In genomic region chr19:1237027-1237659, GRCh38 we compare ENCODE assay signal across 7 cellular contexts. TPM values are rescaled to one million over a fixed set of nuclear protein-coding genes. Genes with fewer than 3 reads are reported as not detected.
DNase-seq lines count a peak whose midpoint lies in the region; ATAC-seq and TF ChIP-seq lines count a peak whose summit lies in the region.
"Had no signal": no experiment of that assay in that cellular context is flagged by ENCODE, and none has a peak within 500 bp of the region (broad histone marks: within the 10 kb centered on the region; RNA-seq: fewer than 3 reads in every experiment).

No MANE protein-coding gene starts in this region.

- peaks cover 32 to 54% (median 45%) of the 10 kb centered on the region in 4 donors for H3K4me1 ChIP-seq in transverse colon

- no peaks in the 10 kb centered on the region for H3K36me3 ChIP-seq in transverse colon
- H3K36me3 ChIP-seq: thyroid gland had no signal

- TF ChIP-seq EP300 in transverse colon (IDR thresholded peaks at IDR 0.05; ENCODE audit: low read depth): no peak

- intact Hi-C loops in activated CD8-positive, alpha-beta T cell treated with anti-CD3 and anti-CD28 coated beads for 36 hours (cut with micrococcal nuclease): no loop called here
- intact Hi-C loops in left cardiac atrium (cut with DNase I) (no loop called here), transverse colon (cut with DNase I; ENCODE audit: low total_unique reads) (no loop called here)

- no peak for ATAC-seq in activated CD8-positive, alpha-beta T cell treated with anti-CD3 and anti-CD28 coated beads for 36 hours
- ATAC-seq in activated CD8-positive, alpha-beta T cell treated with anti-CD3 and anti-CD28 coated beads, Interleukin-2, amount 10 ng/mL, durations not matched to agents 7 days and 5 days: no peak
- ATAC-seq in left cardiac atrium (no peak), GM21447 (IDR thresholded peaks at IDR 0.05; ENCODE audit: unreplicated experiment) (no peak)

- no peak for DNase-seq in activated CD8-positive, alpha-beta T cell treated with anti-CD3 and anti-CD28 coated beads for 36 hours
- no peak for DNase-seq in activated CD8-positive, alpha-beta T cell treated with anti-CD3 and anti-CD28 coated beads, Interleukin-2, amount 10 ng/mL, durations not matched to agents 7 days and 5 days
- peak; percentile 62 for DNase-seq in left cardiac atrium
- DNase-seq in transverse colon: no peak
- no peak for DNase-seq in GM19238 (ENCODE audit: insufficient read length, low spot score)

- POLR2A ChIA-PET in activated CD8-positive, alpha-beta T cell treated with anti-CD3 and anti-CD28 coated beads for 36 hours (lab: Charles Lee): interaction anchor here (1.3 to 1.5 kb wide), 3 partner anchors 16 to 157 kb away, joined by 3 to 4 read pairs (median 3); partner anchors contain the start of gene CIRBP
- POLR2A ChIA-PET in activated CD8-positive, alpha-beta T cell treated with anti-CD3 and anti-CD28 coated beads, Interleukin-2, amount 10 ng/mL, durations not matched to agents 7 days and 5 days (lab: Charles Lee): no interaction called here

- peaks cover 46% of the 10 kb centered on the region for H3K27me3 ChIP-seq in transverse colon
- H3K27me3 ChIP-seq: thyroid gland had no signal

- TF ChIP-seq POLR2A in transverse colon (IDR thresholded peaks at IDR 0.05): no peak

- peak overlapping the region; percentile 29 to 56 (median 37) for H3K4me3 ChIP-seq in transverse colon

- no peaks in the 10 kb centered on the region for H3K9me3 Mint-ChIP-seq in activated CD8-positive, alpha-beta T cell treated with anti-CD3 and anti-CD28 coated beads for 36 hours
- no peaks in the 10 kb centered on the region for H3K9me3 Mint-ChIP-seq in activated CD8-positive, alpha-beta T cell treated with anti-CD3 and anti-CD28 coated beads, Interleukin-2, amount 10 ng/mL, durations not matched to agents 7 days and 5 days (ENCODE audit: insufficient read depth)

- H3K4me1 Mint-ChIP-seq in activated CD8-positive, alpha-beta T cell treated with anti-CD3 and anti-CD28 coated beads for 36 hours (ENCODE audit: low read depth): peaks cover 18% of the 10 kb centered on the region
- H3K4me1 Mint-ChIP-seq in activated CD8-positive, alpha-beta T cell treated with anti-CD3 and anti-CD28 coated beads, Interleukin-2, amount 10 ng/mL, durations not matched to agents 7 days and 5 days (ENCODE audit: low read depth): peaks cover 18% of the 10 kb centered on the region

- H3K9me3 ChIP-seq in transverse colon: no peaks in the 10 kb centered on the region
- H3K9me3 ChIP-seq: thyroid gland had no signal

- peaks cover 8% of the 10 kb centered on the region for H3K27me3 Mint-ChIP-seq in activated CD8-positive, alpha-beta T cell treated with anti-CD3 and anti-CD28 coated beads for 36 hours
- H3K27me3 Mint-ChIP-seq in activated CD8-positive, alpha-beta T cell treated with anti-CD3 and anti-CD28 coated beads, Interleukin-2, amount 10 ng/mL, durations not matched to agents 7 days and 5 days (ENCODE audit: low read depth): peaks cover 17% of the 10 kb centered on the region

- 1% methylated on average over 44 of the region's 60 CpGs; no CpG with 5 or more reads in 1 of the 2 donors for WGBS in transverse colon (ENCODE audit: low coverage in 1 of 2), 2 donors

- CTCF ChIA-PET in activated CD8-positive, alpha-beta T cell treated with anti-CD3 and anti-CD28 coated beads for 36 hours (lab: Charles Lee): no interaction called here
- CTCF ChIA-PET in activated CD8-positive, alpha-beta T cell treated with anti-CD3 and anti-CD28 coated beads, Interleukin-2, amount 10 ng/mL, durations not matched to agents 7 days and 5 days (lab: Charles Lee): interaction anchor here (1.2 kb wide), 1 partner anchor 124 kb away, joined by 4 read pairs; no protein-coding TSS in a partner anchor

- peak overlapping the region; percentile 47 for H3K4me3 Mint-ChIP-seq in activated CD8-positive, alpha-beta T cell treated with anti-CD3 and anti-CD28 coated beads for 36 hours
- H3K4me3 Mint-ChIP-seq in activated CD8-positive, alpha-beta T cell treated with anti-CD3 and anti-CD28 coated beads, Interleukin-2, amount 10 ng/mL, durations not matched to agents 7 days and 5 days: no peak overlapping the region

- H3K36me3 Mint-ChIP-seq in activated CD8-positive, alpha-beta T cell treated with anti-CD3 and anti-CD28 coated beads for 36 hours (ENCODE audit: low read depth): peaks cover 2% of the 10 kb centered on the region
- H3K36me3 Mint-ChIP-seq in activated CD8-positive, alpha-beta T cell treated with anti-CD3 and anti-CD28 coated beads, Interleukin-2, amount 10 ng/mL, durations not matched to agents 7 days and 5 days (ENCODE audit: low read depth): no peaks in the 10 kb centered on the region

- no peak for TF ChIP-seq CTCF in activated CD8-positive, alpha-beta T cell treated with anti-CD3 and anti-CD28 coated beads for 36 hours (IDR thresholded peaks at IDR 0.05)
- no peak for TF ChIP-seq CTCF in transverse colon (IDR thresholded peaks at IDR 0.05)

- no peak overlapping the region for H3K27ac Mint-ChIP-seq in activated CD8-positive, alpha-beta T cell treated with anti-CD3 and anti-CD28 coated beads for 36 hours
- no peak overlapping the region for H3K27ac Mint-ChIP-seq in activated CD8-positive, alpha-beta T cell treated with anti-CD3 and anti-CD28 coated beads, Interleukin-2, amount 10 ng/mL, durations not matched to agents 7 days and 5 days

- in situ Hi-C loops in transverse colon (cut with MboI; ENCODE audit: low pct_ligation_motif_present in 1 of 4, low pct_unique_long_range_greater_than_20kb in 1 of 4, low sequenced_read_pairs in 3 of 4): no loop called here

- peak overlapping the region in 1 of 4 donors; percentile 36 for H3K27ac ChIP-seq in transverse colon
- H3K27ac ChIP-seq: thyroid gland had no signal

RNA-seq across cellular contexts. Expression of gene CBARP, which starts 0.7 kb away (rescaled TPM):
- total RNA-seq in activated CD8-positive, alpha-beta T cell treated with anti-CD3 and anti-CD28 coated beads for 36 hours: under 1 TPM; 0.49 to 0.86 TPM
- under 1 TPM in 1 of 2 experiments, not detected in 1; 0.10 TPM for total RNA-seq in activated CD8-positive, alpha-beta T cell treated with anti-CD3 and anti-CD28 coated beads, Interleukin-2, amount 10 ng/mL, durations not matched to agents 7 days and 5 days
- total RNA-seq in left cardiac atrium (1 to 10 TPM; 1.6 to 3.8 TPM), transverse colon (1 to 10 TPM in 1 of 4 donors, under 1 TPM in 2, not detected in 1; 0.32 to 5.2 (median 0.68) TPM)

RNA-seq across cellular contexts. Expression of gene ATP5F1D, which starts 4.4 kb away (rescaled TPM):
- total RNA-seq in activated CD8-positive, alpha-beta T cell treated with anti-CD3 and anti-CD28 coated beads for 36 hours: 100 to 1,000 TPM; 186 to 199 TPM
- 100 to 1,000 TPM; 209 to 222 TPM for total RNA-seq in activated CD8-positive, alpha-beta T cell treated with anti-CD3 and anti-CD28 coated beads, Interleukin-2, amount 10 ng/mL, durations not matched to agents 7 days and 5 days
- 100 to 1,000 TPM; 540 to 639 TPM for total RNA-seq in left cardiac atrium
- total RNA-seq in transverse colon: 100 to 1,000 TPM; 157 to 650 (median 240) TPM

RNA-seq across cellular contexts. Expression of gene MIDN, which starts 11.2 kb away (rescaled TPM):
- total RNA-seq in activated CD8-positive, alpha-beta T cell treated with anti-CD3 and anti-CD28 coated beads for 36 hours: 10 to 100 TPM; 41.1 to 43.9 TPM
- 10 to 100 TPM; 88.4 to 94.3 TPM for total RNA-seq in activated CD8-positive, alpha-beta T cell treated with anti-CD3 and anti-CD28 coated beads, Interleukin-2, amount 10 ng/mL, durations not matched to agents 7 days and 5 days
- total RNA-seq in left cardiac atrium (100 to 1,000 TPM in 1 of 2 donors, 10 to 100 TPM in 1; 58.7 to 148 TPM), transverse colon (100 to 1,000 TPM in 3 of 4 donors, 10 to 100 TPM in 1; 89.4 to 379 (median 116) TPM)

RNA-seq across cellular contexts. Expression of gene STK11, which starts 31.6 kb away (rescaled TPM):
- 10 to 100 TPM; 55.1 to 58.0 TPM for total RNA-seq in activated CD8-positive, alpha-beta T cell treated with anti-CD3 and anti-CD28 coated beads for 36 hours
- 10 to 100 TPM; 68.8 to 70.8 TPM for total RNA-seq in activated CD8-positive, alpha-beta T cell treated with anti-CD3 and anti-CD28 coated beads, Interleukin-2, amount 10 ng/mL, durations not matched to agents 7 days and 5 days
- total RNA-seq in left cardiac atrium (10 to 100 TPM; 48.2 to 53.0 TPM), transverse colon (100 to 1,000 TPM in 3 of 4 donors, 10 to 100 TPM in 1; 93.7 to 152 (median 103) TPM)

RNA-seq across cellular contexts. Expression of gene CIRBP, which starts 32.0 kb away (rescaled TPM):
- total RNA-seq in activated CD8-positive, alpha-beta T cell treated with anti-CD3 and anti-CD28 coated beads for 36 hours: 100 to 1,000 TPM; 161 to 180 TPM
- 100 to 1,000 TPM; 172 to 195 TPM for total RNA-seq in activated CD8-positive, alpha-beta T cell treated with anti-CD3 and anti-CD28 coated beads, Interleukin-2, amount 10 ng/mL, durations not matched to agents 7 days and 5 days
- total RNA-seq in left cardiac atrium: 100 to 1,000 TPM; 229 to 379 TPM
- 100 to 1,000 TPM; 431 to 488 (median 460) TPM for total RNA-seq in transverse colon
